In genomic region chr7:119197872-119198527, GRCh38 we compare ENCODE assay signal across 8 cellular contexts.
A peak's percentile ranks its signal among the peaks of the same experiment; 100 is the strongest.
DNase-seq lines count a peak whose midpoint lies in the region; ATAC-seq and TF ChIP-seq lines count a peak whose summit lies in the region.

No MANE protein-coding gene starts in this region.

- H3K4me3 Mint-ChIP-seq in brain = no peak overlapping the region
- no peak overlapping the region for H3K4me3 Mint-ChIP-seq in CD4-positive, alpha-beta T cell

- peaks cover 0 to 13% (median 5%) of the 10 kb centered on the region in 5 experiments for H3K9me3 Mint-ChIP-seq in brain
- no peaks in the 10 kb centered on the region for H3K9me3 Mint-ChIP-seq in CD4-positive, alpha-beta T cell

- H3K36me3 ChIP-seq in lower lobe of right lung = no peaks in the 10 kb centered on the region

- H3K4me1 Mint-ChIP-seq in brain = no peaks in the 10 kb centered on the region
- no peaks in the 10 kb centered on the region for H3K4me1 Mint-ChIP-seq in CD4-positive, alpha-beta T cell (ENCODE audit: low read depth)

- H3K4me1 ChIP-seq in lower lobe of right lung = no peaks in the 10 kb centered on the region

- H3K27me3 Mint-ChIP-seq in brain = no peaks in the 10 kb centered on the region
- no peaks in the 10 kb centered on the region for H3K27me3 Mint-ChIP-seq in CD4-positive, alpha-beta T cell

- no peak overlapping the region for H3K4me3 ChIP-seq in GM12864 (ENCODE audit: low read depth, low read length)
- no peak overlapping the region for H3K4me3 ChIP-seq in lower lobe of right lung

- TF ChIP-seq CTCF in GM12864 (IDR thresholded peaks at IDR 0.05; ENCODE audit: low read depth, low read length, missing control alignments) (peak; percentile 88), brain (conservative IDR thresholded peaks at IDR 0.05) (peak; percentile 62 to 73), lower lobe of right lung (IDR thresholded peaks at IDR 0.05) (peak; percentile 58)
- no peak for TF ChIP-seq CTCF in CD4-positive, alpha-beta T cell (IDR thresholded peaks at IDR 0.05)

- DNase-seq in GM12864 (ENCODE audit: low read depth) = peak; percentile 15
- peak; percentile 56 for DNase-seq in NCI-H748 treated with DMSO at 0.1 percent for 48 hours (lab: John Stamatoyannopoulos, UW)
- DNase-seq in lower lobe of right lung = no peak
- no peak for DNase-seq in CD4-positive, alpha-beta T cell
- DNase-seq in activated T-cell treated with anti-CD3 and anti-CD28 coated beads for 4 hours = no peak

- H3K27ac Mint-ChIP-seq in brain = no peak overlapping the region
- H3K27ac Mint-ChIP-seq in CD4-positive, alpha-beta T cell = no peak overlapping the region

- no peaks in the 10 kb centered on the region for H3K27me3 ChIP-seq in lower lobe of right lung (ENCODE audit: low read depth)
- no peaks in the 10 kb centered on the region for H3K27me3 ChIP-seq in CD4-positive, alpha-beta T cell (ENCODE audit: control insufficient read depth, insufficient read depth, low read length)

- POLR2A ChIA-PET in CD4-positive, alpha-beta T cell (lab: Charles Lee) = no interaction called here

- H3K36me3 Mint-ChIP-seq in brain = no peaks in the 10 kb centered on the region
- no peaks in the 10 kb centered on the region for H3K36me3 Mint-ChIP-seq in CD4-positive, alpha-beta T cell (ENCODE audit: low read depth)

- ATAC-seq in GM21515 (IDR thresholded peaks at IDR 0.05; ENCODE audit: unreplicated experiment) = peak; percentile 95
- peak; percentile 90 for ATAC-seq in HG03521 (IDR thresholded peaks at IDR 0.05; ENCODE audit: unreplicated experiment)
- peak; percentile 51 to 66 for ATAC-seq in lower lobe of right lung
- ATAC-seq in CD4-positive, alpha-beta T cell (ENCODE audit: poor library complexity) = no peak

- intact Hi-C loops in lower lobe of right lung (cut with DNase I) = no loop called here
- intact Hi-C loops in CD4-positive, alpha-beta T cell (cut with DNase I, micrococcal nuclease) = no loop called here

- no peak overlapping the region for H3K27ac ChIP-seq in lower lobe of right lung
- H3K27ac ChIP-seq in CD4-positive, alpha-beta T cell (ENCODE audit: low read depth, low read length) = no peak overlapping the region

- no peaks in the 10 kb centered on the region for H3K9me3 ChIP-seq in lower lobe of right lung
- H3K9me3 ChIP-seq in CD4-positive, alpha-beta T cell (ENCODE audit: control insufficient read depth, low read length) = no peaks in the 10 kb centered on the region

- CTCF ChIA-PET in CD4-positive, alpha-beta T cell (lab: Charles Lee) = no interaction called here

Comparison
In these comparisons a context has a peak if more than half of its experiments do, and no peak if none do; other contexts are left out.
1. DNase-seq: peak in GM12864 (single experiment) and NCI-H748 treated with DMSO at 0.1 percent for 48 hours (single experiment); none in lower lobe of right lung (single experiment), CD4-positive, alpha-beta T cell (0 of 10) and activated T-cell treated with anti-CD3 and anti-CD28 coated beads for 4 hours (single experiment).